8 cellular contexts compared by ENCODE assay signal in the genomic region with DNA sequence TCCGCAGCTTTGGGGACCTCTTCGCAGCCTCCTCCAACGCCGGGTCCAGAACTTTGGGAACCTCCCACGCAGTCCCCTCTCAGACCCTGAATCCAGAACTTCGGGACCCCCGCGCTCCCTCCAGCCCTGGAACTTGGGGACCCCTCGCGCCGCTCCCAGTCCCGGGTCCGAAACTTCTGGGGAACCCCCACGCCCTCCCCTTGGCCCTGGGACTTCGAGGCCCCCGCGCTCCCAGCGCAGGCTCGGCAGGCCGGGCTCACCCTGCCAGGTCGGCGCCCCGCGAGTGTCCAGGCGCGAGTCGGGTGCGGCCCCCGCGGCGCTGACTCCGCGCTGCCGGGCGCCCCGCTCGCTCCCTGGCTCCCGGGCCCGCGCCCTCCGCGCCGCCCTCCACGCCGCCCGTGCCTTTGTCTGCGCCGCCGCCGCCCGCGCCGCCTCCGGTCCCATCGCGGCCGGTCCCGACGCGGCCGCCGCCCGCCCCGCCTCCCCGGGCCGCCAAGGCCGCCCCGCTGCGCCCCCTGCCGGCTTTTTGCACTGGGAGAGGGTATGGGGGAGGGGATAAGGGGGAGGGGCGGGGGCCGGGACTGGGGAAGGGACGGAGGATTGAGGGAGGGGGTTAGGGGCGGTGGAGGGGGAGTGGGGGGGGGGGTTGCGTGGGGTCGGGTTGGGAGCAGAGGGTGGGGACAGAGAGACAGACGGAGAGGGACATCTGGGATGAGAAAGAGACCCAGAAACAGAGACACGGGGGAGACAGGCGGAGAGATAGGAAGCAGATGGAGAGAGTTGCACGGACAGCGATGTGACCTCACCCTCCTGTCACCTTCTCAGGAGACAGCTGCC. TPM values are rescaled to one million over a fixed set of nuclear protein-coding genes. Genes with fewer than 3 reads are reported as not detected.
A peak's percentile ranks its signal among the peaks of the same experiment; 100 is the strongest.
DNase-seq lines count a peak whose midpoint lies in the region; ATAC-seq and TF ChIP-seq lines count a peak whose summit lies in the region.

A gene (minus strand): TSS at position 427 of the 837 bp plus-strand sequence. CDS start 2,235 bp downstream, outside the sequence.

- H3K9me3 ChIP-seq in endodermal cell (ENCODE audit: control insufficient read depth, low read length), result no peaks in the 10 kb centered on the region

- TF ChIP-seq CTCF in GM13977 (IDR thresholded peaks at IDR 0.05; ENCODE audit: extremely low read depth, insufficient read depth, missing control alignments) (peak; percentile 57), endodermal cell (conservative IDR thresholded peaks at IDR 0.05) (peak; percentile 25)

- no peak for ATAC-seq in HG03565 (IDR thresholded peaks at IDR 0.05; ENCODE audit: unreplicated experiment)

- peaks cover 14% of the 10 kb centered on the region for H3K27me3 ChIP-seq in endodermal cell (ENCODE audit: control insufficient read depth, insufficient read depth, low read length, poor library complexity, severe bottlenecking)

- H3K36me3 Mint-ChIP-seq in endodermal cell (ENCODE audit: low read depth), result peaks cover 16% of the 10 kb centered on the region

- no peaks in the 10 kb centered on the region for H3K4me1 ChIP-seq in endodermal cell (ENCODE audit: control insufficient read depth, insufficient read depth, low read length)

- in situ Hi-C loops in GM13977 (cut with MboI; ENCODE audit: low pct_unique_long_range_greater_than_20kb, low sequenced_read_pairs, unreplicated experiment), result no loop called here

- peak within 1 kb of the TSS; percentile 82 for H3K4me3 ChIP-seq in endodermal cell (ENCODE audit: low read length)

- H3K27me3 Mint-ChIP-seq in endodermal cell (ENCODE audit: insufficient read depth), result peaks cover 53% of the 10 kb centered on the region

- no peaks in the 10 kb centered on the region for H3K36me3 ChIP-seq in endodermal cell (ENCODE audit: control insufficient read depth, insufficient read depth, low read length)

- DNase-seq in 8988T (peak; percentile 94), GM13977 (ENCODE audit: low spot score) (peak; percentile 94), NCI-H748 (lab: John Stamatoyannopoulos, UW; ENCODE audit: unreplicated experiment) (peak; percentile 51), endodermal cell (peak; percentile 88), mesenteric fat pad (ENCODE audit: low spot score) (peak; percentile 96)
- peak; percentile 13 for DNase-seq in activated CD8-positive, alpha-beta memory T cell treated with anti-CD3 and anti-CD28 coated beads, Interleukin-2, amount 50 U/mL, for 24 hours (ENCODE audit: extremely low read depth)
- peak; percentile 55 for DNase-seq in stimulated activated CD8-positive, alpha-beta memory T cell treated with anti-CD3 and anti-CD28 coated beads, Interleukin-12 subunit alpha, Interleukin-12 subunit beta, amount 100 ng/mL, for 4 hours (ENCODE audit: low read depth)

- H3K27ac Mint-ChIP-seq in endodermal cell, result peak within 1 kb of the TSS; percentile 82

- no peaks in the 10 kb centered on the region for H3K9me3 Mint-ChIP-seq in endodermal cell

- H3K27ac ChIP-seq in endodermal cell (ENCODE audit: low read depth, low read length), result peak within 1 kb of the TSS; percentile 49

- H3K4me3 Mint-ChIP-seq in endodermal cell, result peak within 1 kb of the TSS; percentile 75

- 2 to 7% methylated on average over 23 to 66 of the region's 81 CpGs for whole genome bisulfite sequencing in endodermal cell (ENCODE audit: insufficient coverage in 1 of 2, insufficient read length in 1 of 2), 2 experiments

- peaks cover 7% of the 10 kb centered on the region for H3K4me1 Mint-ChIP-seq in endodermal cell

- peak within 1 kb of the TSS; percentile 59 for H3K9ac ChIP-seq in endodermal cell (ENCODE audit: extremely low read depth, low read length, poor library complexity, severe bottlenecking)

RNA-seq across cellular contexts. Expression of the gene that starts here (rescaled TPM):
- total RNA-seq in endodermal cell, result 10 to 100 TPM; 21.5 to 31.2 TPM
- polyA plus RNA-seq in endodermal cell (2013, experiment 1 of 2), result 63.3 TPM
- polyA plus RNA-seq in endodermal cell (2013, experiment 2 of 2), result 51.0 TPM
- total RNA-seq in mesenteric fat pad, result 31.5 TPM

Comparison
In these comparisons a context has a peak if more than half of its experiments do, and no peak if none do; other contexts are left out.
1. DNase-seq: peak in every context shown above with its lines; median percentile 96 in mesenteric fat pad; 94 in 8988T; 94 in GM13977; 88 in endodermal cell; 55 in stimulated activated CD8-positive, alpha-beta memory T cell treated with anti-CD3 and anti-CD28 coated beads, Interleukin-12 subunit alpha, Interleukin-12 subunit beta, amount 100 ng/mL, for 4 hours; 51 in NCI-H748; 13 in activated CD8-positive, alpha-beta memory T cell treated with anti-CD3 and anti-CD28 coated beads, Interleukin-2, amount 50 U/mL, for 24 hours.